ENCODE assay signal across 13 cellular contexts in genomic region chr11:75491465-75491864, GRCh38. TPM values are rescaled to one million over a fixed set of nuclear protein-coding genes. Genes with fewer than 3 reads are reported as not detected.
DNase-seq lines count a peak whose midpoint lies in the region; ATAC-seq and TF ChIP-seq lines count a peak whose summit lies in the region.
"Had no signal": no experiment of that assay in that cellular context is flagged by ENCODE, and none has a peak within 500 bp of the region (broad histone marks: within the 10 kb centered on the region; RNA-seq: fewer than 3 reads in every experiment).

No MANE protein-coding gene starts in this region.

- TF ChIP-seq RAD21 in HCT116 (IDR thresholded peaks at IDR 0.05; ENCODE audit: low read depth) = no peak

- H3K27me3 Mint-ChIP-seq in activated T-cell treated with anti-CD3 and anti-CD28 coated beads, Interleukin-2, amount 50 U/mL, for 24 hours = no peaks in the 10 kb centered on the region
- no peaks in the 10 kb centered on the region for H3K27me3 Mint-ChIP-seq in activated T-cell treated with anti-CD3 and anti-CD28 coated beads, Interleukin-2, amount 50 U/mL, for 4 hours (ENCODE audit: low read depth)
- H3K27me3 Mint-ChIP-seq in activated CD8-positive, alpha-beta T cell treated with anti-CD3 and anti-CD28 coated beads for 36 hours = no peaks in the 10 kb centered on the region
- H3K27me3 Mint-ChIP-seq in naive thymus-derived CD8-positive, alpha-beta T cell = no peaks in the 10 kb centered on the region

- peak overlapping the region; percentile 45 to 54 for H3K4me3 ChIP-seq in HCT116 (replicated peaks in 1 of 2; ENCODE audit: low read depth in 1 of 2, low read length in 2 of 2)
- no peak overlapping the region for H3K4me3 ChIP-seq in left ventricle myocardium inferior
- H3K4me3 ChIP-seq: GM23248 had no signal

- peak overlapping the region; percentile 91 for H3K27ac Mint-ChIP-seq in activated T-cell treated with anti-CD3 and anti-CD28 coated beads, Interleukin-2, amount 50 U/mL, for 24 hours
- H3K27ac Mint-ChIP-seq in activated CD8-positive, alpha-beta T cell treated with anti-CD3 and anti-CD28 coated beads for 36 hours = peak overlapping the region; percentile 86
- peak overlapping the region in 6 of 10 donors; percentile 48 to 86 (median 76) for H3K27ac Mint-ChIP-seq in naive thymus-derived CD8-positive, alpha-beta T cell

- H3K27me3 ChIP-seq in HCT116 (ENCODE audit: insufficient read depth, low read length) (no peaks in the 10 kb centered on the region), left ventricle myocardium inferior (ENCODE audit: low read depth) (no peaks in the 10 kb centered on the region)

- H3K36me3 ChIP-seq in HCT116 (ENCODE audit: control insufficient read depth in 1 of 2, insufficient read depth in 2 of 2, low read length in 2 of 2) (no peaks in the 10 kb centered on the region), left ventricle myocardium inferior (no peaks in the 10 kb centered on the region)

- H3K27ac ChIP-seq in HCT116 (ENCODE audit: low read depth, low read length) (peak overlapping the region; percentile 42), left ventricle myocardium inferior (replicated peaks) (no peak overlapping the region)
- H3K27ac ChIP-seq: GM23248 had no signal

- POLR2A ChIA-PET in HCT116 (lab: Charles Lee) = no interaction called here
- POLR2A ChIA-PET in activated CD8-positive, alpha-beta T cell treated with anti-CD3 and anti-CD28 coated beads for 36 hours (lab: Charles Lee) = interaction anchor here (1.1 to 1.6 kb wide), 3 partner anchors 16 to 41 kb away, joined by 3 to 5 read pairs (median 3); no protein-coding TSS in a partner anchor
- POLR2A ChIA-PET in naive thymus-derived CD8-positive, alpha-beta T cell (lab: Charles Lee) = interaction anchor here (1.2 kb wide), 1 partner anchor 12 kb away, joined by 3 read pairs; no protein-coding TSS in a partner anchor

- RAD21 ChIA-PET in HCT116 (lab: Charles Lee; ENCODE audit: low non-redundant PET in 1 of 2, low total read pairs in 2 of 2, uncharacterized antibody in 2 of 2, unreplicated experiment in 2 of 2) = no interaction called here

- no TSS peak for BruUV-seq in HCT116 (replicated peaks; lab: Mats Ljungman, UMichigan)

- no peaks in the 10 kb centered on the region for H3K9me3 Mint-ChIP-seq in activated T-cell treated with anti-CD3 and anti-CD28 coated beads, Interleukin-2, amount 50 U/mL, for 24 hours
- no peaks in the 10 kb centered on the region for H3K9me3 Mint-ChIP-seq in activated T-cell treated with anti-CD3 and anti-CD28 coated beads, Interleukin-2, amount 50 U/mL, for 4 hours
- no peaks in the 10 kb centered on the region for H3K9me3 Mint-ChIP-seq in activated CD8-positive, alpha-beta T cell treated with anti-CD3 and anti-CD28 coated beads for 36 hours
- no peaks in the 10 kb centered on the region for H3K9me3 Mint-ChIP-seq in naive thymus-derived CD8-positive, alpha-beta T cell

- intact Hi-C loops in HCT116 (cut with micrococcal nuclease) = no loop called here
- intact Hi-C loops in activated CD8-positive, alpha-beta T cell treated with anti-CD3 and anti-CD28 coated beads for 36 hours (cut with micrococcal nuclease) = no loop called here
- intact Hi-C loops in left ventricle myocardium inferior (cut with micrococcal nuclease) = no loop called here

- ATAC-seq in activated T-cell treated with anti-CD3 and anti-CD28 coated beads, Interleukin-2, amount 50 U/mL, for 4 hours = no peak
- no peak for ATAC-seq in HCT116
- no peak for ATAC-seq in activated CD8-positive, alpha-beta T cell treated with anti-CD3 and anti-CD28 coated beads for 36 hours
- no peak for ATAC-seq in naive thymus-derived CD8-positive, alpha-beta T cell
- no peak for ATAC-seq in GM21381 (IDR thresholded peaks at IDR 0.05; ENCODE audit: unreplicated experiment)

- TF ChIP-seq POLR2A in HCT116 (IDR thresholded peaks at IDR 0.05; ENCODE audit: borderline replicate concordance, extremely low read depth, insufficient read depth, insufficient read length) = no peak

- H2AFZ ChIP-seq in HCT116 (ENCODE audit: low read depth, low read length, poor library complexity, severe bottlenecking) = no peak overlapping the region
- H2AFZ ChIP-seq: GM23248 had no signal

- CTCF ChIA-PET in HCT116 (lab: Charles Lee) = interaction anchor here (1.5 kb wide), 1 partner anchor 42 kb away, joined by 4 read pairs; no protein-coding TSS in a partner anchor
- CTCF ChIA-PET in activated CD8-positive, alpha-beta T cell treated with anti-CD3 and anti-CD28 coated beads for 36 hours (lab: Charles Lee) = interaction anchor here (1.0 to 1.5 kb wide), 2 partner anchors 34 to 47 kb away, joined by 3 to 5 read pairs; partner anchors contain the start of gene GDPD5

- H3K4me1 ChIP-seq in HCT116 (ENCODE audit: control insufficient read depth in 1 of 2, insufficient read depth in 2 of 2, low read length in 2 of 2) (peaks cover 34 to 46% of the 10 kb centered on the region in 2 experiments), left ventricle myocardium inferior (peaks cover 3% of the 10 kb centered on the region)

- H3K4me3 Mint-ChIP-seq in activated T-cell treated with anti-CD3 and anti-CD28 coated beads, Interleukin-2, amount 50 U/mL, for 24 hours = no peak overlapping the region
- H3K4me3 Mint-ChIP-seq in activated T-cell treated with anti-CD3 and anti-CD28 coated beads, Interleukin-2, amount 50 U/mL, for 4 hours = no peak overlapping the region
- H3K4me3 Mint-ChIP-seq in activated CD8-positive, alpha-beta T cell treated with anti-CD3 and anti-CD28 coated beads for 36 hours = peak overlapping the region; percentile 6
- peak overlapping the region in 3 of 10 donors; percentile 54 to 79 (median 75) for H3K4me3 Mint-ChIP-seq in naive thymus-derived CD8-positive, alpha-beta T cell

- peaks cover 2% of the 10 kb centered on the region for H3K36me3 Mint-ChIP-seq in activated T-cell treated with anti-CD3 and anti-CD28 coated beads, Interleukin-2, amount 50 U/mL, for 24 hours (ENCODE audit: low read depth)
- H3K36me3 Mint-ChIP-seq in activated T-cell treated with anti-CD3 and anti-CD28 coated beads, Interleukin-2, amount 50 U/mL, for 4 hours (ENCODE audit: insufficient read depth) = no peaks in the 10 kb centered on the region
- H3K36me3 Mint-ChIP-seq in activated CD8-positive, alpha-beta T cell treated with anti-CD3 and anti-CD28 coated beads for 36 hours (ENCODE audit: low read depth) = no peaks in the 10 kb centered on the region
- H3K36me3 Mint-ChIP-seq in naive thymus-derived CD8-positive, alpha-beta T cell = peaks cover 0 to 13% (median 2%) of the 10 kb centered on the region in 3 donors

- H4K20me1 ChIP-seq in HCT116 (ENCODE audit: insufficient read depth) = no peaks in the 10 kb centered on the region

- H3K9me3 ChIP-seq in HCT116 (ENCODE audit: control insufficient read depth in 1 of 2, insufficient read depth in 1 of 2, low read depth in 1 of 2, low read length in 2 of 2) (no peaks in the 10 kb centered on the region), left ventricle myocardium inferior (replicated peaks) (no peaks in the 10 kb centered on the region)

- TF ChIP-seq CTCF in HCT116 (IDR thresholded peaks at IDR 0.05 in 2 of 3, conservative IDR thresholded peaks at IDR 0.05 in 1 of 3; ENCODE audit: borderline replicate concordance in 1 of 3, insufficient read depth in 1 of 3, low read depth in 2 of 3, low read length in 2 of 3) (no peak), left ventricle myocardium inferior (IDR thresholded peaks at IDR 0.05; ENCODE audit: borderline replicate concordance) (no peak)
- no peak for TF ChIP-seq CTCF in activated CD8-positive, alpha-beta T cell treated with anti-CD3 and anti-CD28 coated beads for 36 hours (IDR thresholded peaks at IDR 0.05)

- peaks cover 21% of the 10 kb centered on the region for H3K4me1 Mint-ChIP-seq in activated T-cell treated with anti-CD3 and anti-CD28 coated beads, Interleukin-2, amount 50 U/mL, for 24 hours (ENCODE audit: low read depth)
- H3K4me1 Mint-ChIP-seq in activated T-cell treated with anti-CD3 and anti-CD28 coated beads, Interleukin-2, amount 50 U/mL, for 4 hours (ENCODE audit: low read depth) = peaks cover 17% of the 10 kb centered on the region
- H3K4me1 Mint-ChIP-seq in activated CD8-positive, alpha-beta T cell treated with anti-CD3 and anti-CD28 coated beads for 36 hours (ENCODE audit: low read depth) = peaks cover 13% of the 10 kb centered on the region
- peaks cover 4 to 23% (median 14%) of the 10 kb centered on the region in 4 donors for H3K4me1 Mint-ChIP-seq in naive thymus-derived CD8-positive, alpha-beta T cell

- H3K9me2 ChIP-seq in HCT116 (ENCODE audit: insufficient read depth) = no peaks in the 10 kb centered on the region

- no peak for DNase-seq in activated T-cell treated with anti-CD3 and anti-CD28 coated beads, Interleukin-2, amount 50 U/mL, for 24 hours
- DNase-seq in activated T-cell treated with anti-CD3 and anti-CD28 coated beads, Interleukin-2, amount 50 U/mL, for 4 hours = no peak
- DNase-seq in HCT116 (ENCODE audit: low read depth, low spot score) (no peak), left ventricle myocardium inferior (no peak), activated gamma-delta T cell (lab: John Stamatoyannopoulos, UW) (no peak)
- no peak for DNase-seq in activated CD8-positive, alpha-beta T cell treated with anti-CD3 and anti-CD28 coated beads for 36 hours
- DNase-seq in naive thymus-derived CD8-positive, alpha-beta T cell = no peak
- DNase-seq: GM23248, NCI-H1048, NCI-H446, Right ventricle myocardium superior had no signal

- peak overlapping the region; percentile 81 for H3K4me2 ChIP-seq in HCT116 (ENCODE audit: low read length)

- no peaks in the 10 kb centered on the region for H3K79me2 ChIP-seq in HCT116 (ENCODE audit: insufficient read depth, low read length)

- peak overlapping the region; percentile 46 for H3K9ac ChIP-seq in HCT116 (ENCODE audit: low read length)
- H3K9ac ChIP-seq: GM23248 had no signal

RNA-seq across cellular contexts. Expression of gene GDPD5, which starts 34.3 kb away (rescaled TPM):
- total RNA-seq in activated T-cell treated with anti-CD3 and anti-CD28 coated beads, Interleukin-2, amount 50 U/mL, for 4 hours = 10 to 100 TPM in 1 of 3 donors, 1 to 10 TPM in 2; 5.4 to 10.9 (median 9.8) TPM
- total RNA-seq in HCT116 (2021; ENCODE audit: unreplicated experiment) (27.5 TPM), left ventricle myocardium inferior (4.4 TPM)
- polyA plus RNA-seq in HCT116 (2012) = 23.0 and 24.7 TPM in 2 replicates
- 10 to 100 TPM in 1 of 2 experiments, 1 to 10 TPM in 1; 7.8 to 11.0 TPM for total RNA-seq in activated CD8-positive, alpha-beta T cell treated with anti-CD3 and anti-CD28 coated beads for 36 hours
- total RNA-seq in naive thymus-derived CD8-positive, alpha-beta T cell = 10 to 100 TPM; 13.1 to 13.4 TPM
- 1 to 10 TPM; 4.2 to 5.1 (median 4.3) TPM for polyA plus RNA-seq in naive thymus-derived CD8-positive, alpha-beta T cell

RNA-seq across cellular contexts. Expression of gene KLHL35, which starts 58.5 kb away (rescaled TPM):
- 1 to 10 TPM in 2 of 3 donors, under 1 TPM in 1; 0.98 to 1.5 (median 1.3) TPM for total RNA-seq in activated T-cell treated with anti-CD3 and anti-CD28 coated beads, Interleukin-2, amount 50 U/mL, for 4 hours
- total RNA-seq in HCT116 (2021; ENCODE audit: unreplicated experiment) (1.7 TPM), left ventricle myocardium inferior (0.74 TPM)
- polyA plus RNA-seq in HCT116 (2012) = 2.9 and 4.4 TPM in 2 replicates
- under 1 TPM; 0.16 to 0.77 TPM for total RNA-seq in activated CD8-positive, alpha-beta T cell treated with anti-CD3 and anti-CD28 coated beads for 36 hours
- 1 to 10 TPM in 1 of 2 experiments, under 1 TPM in 1; 0.66 to 1.3 TPM for total RNA-seq in naive thymus-derived CD8-positive, alpha-beta T cell
- polyA plus RNA-seq in naive thymus-derived CD8-positive, alpha-beta T cell = 1 to 10 TPM in 1 of 3 donors, under 1 TPM in 2; 0.38 to 1.2 (median 0.74) TPM
- total RNA-seq: HT1080 had no signal
